ENCODE assay signal across 22 cellular contexts in genomic region chr10:113056030-113056429, GRCh38.
DNase-seq lines count a peak whose midpoint lies in the region; ATAC-seq, FAIRE-seq and TF ChIP-seq lines count a peak whose summit lies in the region.
"Had no signal": no experiment of that assay in that cellular context is flagged by ENCODE, and none has a peak within 500 bp of the region (broad histone marks: within the 10 kb centered on the region; RNA-seq: fewer than 3 reads in every experiment).

No MANE protein-coding gene starts in this region.

- H3K27me3 ChIP-seq in mesendoderm (ENCODE audit: insufficient read depth, low read length, poor library complexity), result no peaks in the 10 kb centered on the region
- H3K27me3 ChIP-seq in transverse colon, result no peaks in the 10 kb centered on the region

- H3K9me3 Mint-ChIP-seq in HFFc6, result no peaks in the 10 kb centered on the region
- H3K9me3 Mint-ChIP-seq: activated B cell treated with CpG ODN at 0.5 μM for 24 hours had no signal

- H3K27ac ChIP-seq in mesendoderm (ENCODE audit: low read depth, low read length) (no peak overlapping the region), transverse colon (peak overlapping the region; percentile 28 to 85 (median 68))
- H3K27ac ChIP-seq: C4-2B, PC-9 had no signal

- H3K9me3 ChIP-seq in transverse colon, result no peaks in the 10 kb centered on the region
- H3K9me3 ChIP-seq: mucosa of descending colon had no signal

- in situ Hi-C loops in transverse colon (cut with MboI; ENCODE audit: low pct_ligation_motif_present in 1 of 4, low pct_unique_long_range_greater_than_20kb in 1 of 4, low sequenced_read_pairs in 3 of 4) (no loop called here), GM13977 (cut with MboI; ENCODE audit: low pct_unique_long_range_greater_than_20kb, low sequenced_read_pairs, unreplicated experiment) (no loop called here)

- peak overlapping the region; percentile 65 for H3K56ac ChIP-seq in mesendoderm (ENCODE audit: low read length)

- H3K4me2 ChIP-seq in mesendoderm (ENCODE audit: low read length), result no peak overlapping the region
- H3K4me2 ChIP-seq: PC-9 had no signal

- H3K4me3 ChIP-seq in mesendoderm (ENCODE audit: low read length), result no peak overlapping the region
- no peak overlapping the region for H3K4me3 ChIP-seq in transverse colon
- H3K4me3 ChIP-seq: mucosa of descending colon, PC-9 had no signal

- peak overlapping the region; percentile 46 for H3K4me3 Mint-ChIP-seq in HFFc6
- H3K4me3 Mint-ChIP-seq: activated B cell treated with CpG ODN at 0.5 μM for 24 hours had no signal

- H3K79me1 ChIP-seq in mesendoderm (ENCODE audit: low read length), result peaks cover 7% of the 10 kb centered on the region

- peaks cover 22% of the 10 kb centered on the region for H3K79me2 ChIP-seq in mesendoderm (ENCODE audit: control insufficient read depth, insufficient read depth, low read length)

- peaks cover 48% of the 10 kb centered on the region for H3K4me1 ChIP-seq in mesendoderm (ENCODE audit: control insufficient read depth, low read depth, low read length)
- H3K4me1 ChIP-seq in transverse colon, result peaks cover 34 to 65% (median 42%) of the 10 kb centered on the region in 4 donors

- intact Hi-C loops in transverse colon (cut with DNase I; ENCODE audit: low total_unique reads), result no loop called here

- no peak overlapping the region for H3K9ac ChIP-seq in mesendoderm (ENCODE audit: low read length)

- peak overlapping the region; percentile 86 for H3K27ac Mint-ChIP-seq in HFFc6
- H3K27ac Mint-ChIP-seq: activated B cell treated with CpG ODN at 0.5 μM for 24 hours had no signal

- H3K18ac ChIP-seq in mesendoderm (ENCODE audit: low read length), result peak overlapping the region; percentile 72

- H3K27me3 Mint-ChIP-seq in HFFc6 (ENCODE audit: insufficient read depth), result peaks cover 3% of the 10 kb centered on the region

- H2BK15ac ChIP-seq in mesendoderm (replicated peaks; ENCODE audit: low read depth), result no peak overlapping the region

- no peak overlapping the region for H4K8ac ChIP-seq in mesendoderm (ENCODE audit: low read depth, low read length)

- H4K5ac ChIP-seq in mesendoderm (ENCODE audit: low read length), result no peak overlapping the region

- peak overlapping the region; percentile 55 for H2BK120ac ChIP-seq in mesendoderm (ENCODE audit: low read depth, low read length)

- no peak for DNase-seq in HFFc6
- DNase-seq in amniotic epithelial cell (ENCODE audit: low read depth), result peak; percentile 93
- peak; percentile 14 for DNase-seq in mesendoderm
- no peak for DNase-seq in transverse colon
- no peak for DNase-seq in H54 (ENCODE audit: insufficient read length, low spot score)
- no peak for DNase-seq in GM13977 (ENCODE audit: low spot score)
- DNase-seq: activated B cell treated with CpG ODN at 0.5 μM for 24 hours; activated effector memory CD4-positive, alpha-beta T cell treated with Interleukin-2 at 50 U/mL for 16 hours; anterior cingulate cortex; cortex of kidney; DMS79 treated with DMSO at 0.1 percent for 48 hours; glutamatergic neuron; mucosa of descending colon; NCI-H2081; NCI-H526; PC-9; stimulated activated naive CD4-positive, alpha-beta T cell; T-helper 1 cell had no signal

- H3K36me3 Mint-ChIP-seq in HFFc6 (ENCODE audit: low read depth), result peaks cover 15% of the 10 kb centered on the region

- H2AK5ac ChIP-seq in mesendoderm (ENCODE audit: low read length), result no peak overlapping the region

- peak overlapping the region; percentile 57 for H3K4ac ChIP-seq in mesendoderm (ENCODE audit: low read depth, low read length)

- no peak for TF ChIP-seq EP300 in transverse colon (IDR thresholded peaks at IDR 0.05; ENCODE audit: low read depth)

- peaks cover 35% of the 10 kb centered on the region for H3K4me1 Mint-ChIP-seq in HFFc6 (ENCODE audit: low read depth)
- H3K4me1 Mint-ChIP-seq: activated B cell treated with CpG ODN at 0.5 μM for 24 hours had no signal

- no peak for ATAC-seq in HG02571 (IDR thresholded peaks at IDR 0.05; ENCODE audit: unreplicated experiment)
- ATAC-seq: HepG2, mucosa of descending colon had no signal

- TF ChIP-seq CTCF in HFFc6 (IDR thresholded peaks at IDR 0.05) (no peak), transverse colon (IDR thresholded peaks at IDR 0.05) (no peak), GM13977 (IDR thresholded peaks at IDR 0.05; ENCODE audit: extremely low read depth, insufficient read depth, missing control alignments) (no peak)

- WGBS in mesendoderm (ENCODE audit: extremely low coverage, insufficient coverage, low lambda C conversion rate), result no CpG with 5 or more reads among the region's 5 CpGs
- WGBS in transverse colon (ENCODE audit: low coverage in 1 of 2), 2 donors, result 79 to 80% methylated on average over 5 of the region's 5 CpGs

- H3K36me3 ChIP-seq in mesendoderm (ENCODE audit: control insufficient read depth, insufficient read depth, low read length) (no peaks in the 10 kb centered on the region), transverse colon (no peaks in the 10 kb centered on the region)

- no peak for FAIRE-seq in H54 (lab: Jason Lieb, UNC)
- FAIRE-seq: HepG2, keratinocyte had no signal

- no peak for TF ChIP-seq POLR2A in transverse colon (IDR thresholded peaks at IDR 0.05)
- TF ChIP-seq POLR2A in H54 (IDR thresholded peaks at IDR 0.05; ENCODE audit: low read depth, low read length), result no peak

- no peak overlapping the region for H3K23ac ChIP-seq in mesendoderm (ENCODE audit: low read length)

- H2BK5ac ChIP-seq in mesendoderm (ENCODE audit: low read length), result no peak overlapping the region

Comparison
In these comparisons a context has a peak if more than half of its experiments do, and no peak if none do; other contexts are left out.
1. DNase-seq: peak in amniotic epithelial cell (single experiment) and mesendoderm (single experiment); none in HFFc6 (single experiment), transverse colon (single experiment), H54 (single experiment) and GM13977 (single experiment).